Comparison of ENCODE assay signal across 8 cellular contexts in genomic region chr12:27179399-27180214, GRCh38.
DNase-seq lines count a peak whose midpoint lies in the region; ATAC-seq, FAIRE-seq and TF ChIP-seq lines count a peak whose summit lies in the region.

No MANE protein-coding gene starts in this region.

- no peaks in the 10 kb centered on the region for H3K36me3 Mint-ChIP-seq in activated naive CD8-positive, alpha-beta T cell treated with anti-CD3 and anti-CD28 coated beads, Interleukin-2, amount 10 ng/mL, durations not matched to agents 7 days and 5 days

- peak overlapping the region; percentile 37 for H3K4me3 Mint-ChIP-seq in activated naive CD8-positive, alpha-beta T cell treated with anti-CD3 and anti-CD28 coated beads, Interleukin-2, amount 10 ng/mL, durations not matched to agents 7 days and 5 days

- no peak for TF ChIP-seq CTCF in thoracic aorta (IDR thresholded peaks at IDR 0.05)

- H3K27me3 Mint-ChIP-seq in activated naive CD8-positive, alpha-beta T cell treated with anti-CD3 and anti-CD28 coated beads, Interleukin-2, amount 10 ng/mL, durations not matched to agents 7 days and 5 days = no peaks in the 10 kb centered on the region

- FAIRE-seq in islet of Langerhans (lab: Jason Lieb, UNC) = peak; percentile 82

- no peaks in the 10 kb centered on the region for H3K9me3 ChIP-seq in thoracic aorta

- peaks cover 18% of the 10 kb centered on the region for H3K4me1 Mint-ChIP-seq in activated naive CD8-positive, alpha-beta T cell treated with anti-CD3 and anti-CD28 coated beads, Interleukin-2, amount 10 ng/mL, durations not matched to agents 7 days and 5 days

- POLR2A ChIA-PET in activated naive CD8-positive, alpha-beta T cell treated with anti-CD3 and anti-CD28 coated beads, Interleukin-2, amount 10 ng/mL, durations not matched to agents 7 days and 5 days (lab: Charles Lee) = no interaction called here

- no peaks in the 10 kb centered on the region for H3K36me3 ChIP-seq in thoracic aorta

- no peaks in the 10 kb centered on the region for H3K9me3 Mint-ChIP-seq in activated naive CD8-positive, alpha-beta T cell treated with anti-CD3 and anti-CD28 coated beads, Interleukin-2, amount 10 ng/mL, durations not matched to agents 7 days and 5 days

- no peaks in the 10 kb centered on the region for H3K27me3 ChIP-seq in thoracic aorta (replicated peaks; ENCODE audit: insufficient read depth)

- H3K4me1 ChIP-seq in thoracic aorta (ENCODE audit: control insufficient read depth in 1 of 2, low read depth in 2 of 2) = peaks cover 15 to 52% of the 10 kb centered on the region in 2 donors

- DNase-seq in ACHN (peak; percentile 94), MV-4-11 (lab: John Stamatoyannopoulos, UW) (peak; percentile 95), thoracic aorta (ENCODE audit: low spot score) (peak; percentile 25)
- DNase-seq in activated naive CD8-positive, alpha-beta T cell treated with anti-CD3 and anti-CD28 coated beads, Interleukin-2, amount 10 ng/mL, durations not matched to agents 7 days and 5 days = no peak
- no peak for DNase-seq in effector CD4-positive, alpha-beta T cell

- peak overlapping the region; percentile 77 to 88 for H3K27ac ChIP-seq in thoracic aorta

- in situ Hi-C loops in ACHN (cut with HindIII; ENCODE audit: low pct_ligation_motif_present, low pct_unique_long_range_greater_than_20kb, low sequenced_read_pairs) = no loop called here

- H3K4me3 ChIP-seq in thoracic aorta = peak overlapping the region; percentile 12

- peak overlapping the region; percentile 26 for H3K27ac Mint-ChIP-seq in activated naive CD8-positive, alpha-beta T cell treated with anti-CD3 and anti-CD28 coated beads, Interleukin-2, amount 10 ng/mL, durations not matched to agents 7 days and 5 days

- ATAC-seq in GM18502 (IDR thresholded peaks at IDR 0.05; ENCODE audit: poor library complexity, unreplicated experiment) = peak; percentile 92
- ATAC-seq in HG02678 (IDR thresholded peaks at IDR 0.05; ENCODE audit: unreplicated experiment) = peak; percentile 89
- ATAC-seq in activated naive CD8-positive, alpha-beta T cell treated with anti-CD3 and anti-CD28 coated beads, Interleukin-2, amount 10 ng/mL, durations not matched to agents 7 days and 5 days (ENCODE audit: low read depth) = peak; percentile 95
- ATAC-seq in thoracic aorta (ENCODE audit: insufficient number of reproducible peaks, low FRiP score, low read depth) = peak; percentile 93

Comparison
In these comparisons a context has a peak if more than half of its experiments do, and no peak if none do; other contexts are left out.
1. DNase-seq: peak in ACHN (single experiment), MV-4-11 (single experiment) and thoracic aorta (single experiment); none in activated naive CD8-positive, alpha-beta T cell treated with anti-CD3 and anti-CD28 coated beads, Interleukin-2, amount 10 ng/mL, durations not matched to agents 7 days and 5 days (single experiment) and effector CD4-positive, alpha-beta T cell (single experiment).
2. Peak in every context shown above with its lines, with median percentiles within 50 percentile points of each other: ATAC-seq.